In genomic region chr12:111775205-111776193, GRCh38 we compare ENCODE assay signal across 1 cellular context.
A peak's percentile ranks its signal among the peaks of the same experiment; 100 is the strongest.
TF ChIP-seq lines count a peak whose summit lies in the region.

No MANE protein-coding gene starts in this region.

TF ChIP-seq in HepG2, 621 proteins besides CTCF, POLR2A, EP300 and RAD21 (continued from another document and continues in another):
- no peak for TF ChIP-seq RNF219 (CRISPR knock-in tag; IDR thresholded peaks at IDR 0.05)
- TF ChIP-seq, protein P1, sequence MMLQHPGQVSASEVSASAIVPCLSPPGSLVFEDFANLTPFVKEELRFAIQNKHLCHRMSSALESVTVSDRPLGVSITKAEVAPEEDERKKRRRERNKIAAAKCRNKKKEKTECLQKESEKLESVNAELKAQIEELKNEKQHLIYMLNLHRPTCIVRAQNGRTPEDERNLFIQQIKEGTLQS (CRISPR knock-in tag; IDR thresholded peaks at IDR 0.05) = no peak
- no peak for TF ChIP-seq REPIN1 (CRISPR knock-in tag; IDR thresholded peaks at IDR 0.05; ENCODE audit: borderline replicate concordance, low read depth)
- TF ChIP-seq ZKSCAN5 (CRISPR knock-in tag; IDR thresholded peaks at IDR 0.05) = no peak
- 0 out of 2 replicates have a peak, but pooled peaks have one; percentile 42 for TF ChIP-seq ZKSCAN8 (CRISPR knock-in tag; IDR thresholded peaks at IDR 0.05; ENCODE audit: borderline replicate concordance)
- TF ChIP-seq ZNF280B (CRISPR knock-in tag; IDR thresholded peaks at IDR 0.05; ENCODE audit: borderline replicate concordance) = no peak
- TF ChIP-seq EED (CRISPR knock-in tag; IDR thresholded peaks at IDR 0.05) = no peak
- no peak for TF ChIP-seq IRF9 (CRISPR knock-in tag; IDR thresholded peaks at IDR 0.05; ENCODE audit: borderline replicate concordance)
- no peak for TF ChIP-seq ZNF660 (CRISPR knock-in tag; IDR thresholded peaks at IDR 0.05; ENCODE audit: borderline replicate concordance, low read depth)
- TF ChIP-seq POGZ (CRISPR knock-in tag; IDR thresholded peaks at IDR 0.05) = no peak
- TF ChIP-seq TEAD3 (CRISPR knock-in tag; optimal IDR thresholded peaks at IDR 0.05; ENCODE audit: borderline replicate concordance) = no peak
- no peak for TF ChIP-seq ZNF572 (CRISPR knock-in tag; IDR thresholded peaks at IDR 0.05)
- no peak for TF ChIP-seq ZC3H13 (CRISPR knock-in tag; IDR thresholded peaks at IDR 0.05)
- TF ChIP-seq CEBPG (CRISPR knock-in tag; IDR thresholded peaks at IDR 0.05) = peak; percentile 49; the same call in 1 of the 2 replicates
- no peak for TF ChIP-seq ZBTB7A (CRISPR knock-in tag; IDR thresholded peaks at IDR 0.05)
- TF ChIP-seq MXI1 (IDR thresholded peaks at IDR 0.05; ENCODE audit: borderline replicate concordance, low read depth, low read length) = no peak
- TF ChIP-seq DR1 (CRISPR knock-in tag; IDR thresholded peaks at IDR 0.05) = no peak
- no peak for TF ChIP-seq ARID2 (CRISPR knock-in tag; IDR thresholded peaks at IDR 0.05; ENCODE audit: borderline replicate concordance)
- no peak for TF ChIP-seq ZNF737 (CRISPR knock-in tag; IDR thresholded peaks at IDR 0.05; ENCODE audit: borderline replicate concordance)
- no peak for TF ChIP-seq HOXA9 (CRISPR knock-in tag; IDR thresholded peaks at IDR 0.05; ENCODE audit: borderline replicate concordance)
- no peak for TF ChIP-seq SIN3A (IDR thresholded peaks at IDR 0.05; ENCODE audit: borderline replicate concordance, low read depth, low read length)
- no peak for TF ChIP-seq KAT7 (CRISPR knock-in tag; IDR thresholded peaks at IDR 0.05; ENCODE audit: borderline replicate concordance)
- TF ChIP-seq ZNF451 (CRISPR knock-in tag; IDR thresholded peaks at IDR 0.05) = no peak
- TF ChIP-seq PITX1 (CRISPR knock-in tag; IDR thresholded peaks at IDR 0.05) = 0 out of 2 replicates have a peak, but pooled peaks have one; percentile 43
- TF ChIP-seq PAXIP1 (CRISPR knock-in tag; conservative IDR thresholded peaks at IDR 0.05) = peak; percentile 62
- TF ChIP-seq NCOR1 (IDR thresholded peaks at IDR 0.05; ENCODE audit: borderline replicate concordance, low read length) = peak; percentile 42; the same call in 1 of the 2 replicates
- no peak for TF ChIP-seq ZNF678 (CRISPR knock-in tag; IDR thresholded peaks at IDR 0.05)
- TF ChIP-seq ISL2 (CRISPR knock-in tag; IDR thresholded peaks at IDR 0.05) = no peak
- TF ChIP-seq IRF2 (CRISPR knock-in tag; IDR thresholded peaks at IDR 0.05) = no peak
- TF ChIP-seq SALL2 (CRISPR knock-in tag; IDR thresholded peaks at IDR 0.05) = no peak
- TF ChIP-seq ZBTB20 (CRISPR knock-in tag; IDR thresholded peaks at IDR 0.05; ENCODE audit: borderline replicate concordance, low read depth) = no peak; the same call in 1 of the 2 replicates
- TF ChIP-seq BRD4 (CRISPR knock-in tag; IDR thresholded peaks at IDR 0.05) = no peak
- TF ChIP-seq NFRKB (IDR thresholded peaks at IDR 0.05) = no peak
- TF ChIP-seq HNRNPH1 (optimal IDR thresholded peaks at IDR 0.05; ENCODE audit: low read depth, low read length) = no peak
- no peak for TF ChIP-seq ESRRA (CRISPR knock-in tag; IDR thresholded peaks at IDR 0.05; ENCODE audit: low read depth)
- TF ChIP-seq MED1 (CRISPR knock-in tag; IDR thresholded peaks at IDR 0.05) = peak; percentile 61
- no peak for TF ChIP-seq KDM5A (IDR thresholded peaks at IDR 0.05; ENCODE audit: borderline replicate concordance, low read length)
- peak; percentile 73 for TF ChIP-seq PHF21A (CRISPR knock-in tag; IDR thresholded peaks at IDR 0.05)
- TF ChIP-seq NFIC (IDR thresholded peaks at IDR 0.05; ENCODE audit: low read length) = no peak
- no peak for TF ChIP-seq MLLT10 (CRISPR knock-in tag; IDR thresholded peaks at IDR 0.05)
- TF ChIP-seq RFX1 (IDR thresholded peaks at IDR 0.05) = no peak
- no peak for TF ChIP-seq ZBTB3 (CRISPR knock-in tag; IDR thresholded peaks at IDR 0.05; ENCODE audit: borderline replicate concordance, low read depth)
- TF ChIP-seq, protein P2, sequence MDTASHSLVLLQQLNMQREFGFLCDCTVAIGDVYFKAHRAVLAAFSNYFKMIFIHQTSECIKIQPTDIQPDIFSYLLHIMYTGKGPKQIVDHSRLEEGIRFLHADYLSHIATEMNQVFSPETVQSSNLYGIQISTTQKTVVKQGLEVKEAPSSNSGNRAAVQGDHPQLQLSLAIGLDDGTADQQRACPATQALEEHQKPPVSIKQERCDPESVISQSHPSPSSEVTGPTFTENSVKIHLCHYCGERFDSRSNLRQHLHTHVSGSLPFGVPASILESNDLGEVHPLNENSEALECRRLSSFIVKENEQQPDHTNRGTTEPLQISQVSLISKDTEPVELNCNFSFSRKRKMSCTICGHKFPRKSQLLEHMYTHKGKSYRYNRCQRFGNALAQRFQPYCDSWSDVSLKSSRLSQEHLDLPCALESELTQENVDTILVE (CRISPR knock-in tag; IDR thresholded peaks at IDR 0.05) = no peak
- no peak for TF ChIP-seq ZFP41 (CRISPR knock-in tag; IDR thresholded peaks at IDR 0.05; ENCODE audit: borderline replicate concordance)
- TF ChIP-seq ZNF232 (CRISPR knock-in tag; IDR thresholded peaks at IDR 0.05; ENCODE audit: borderline replicate concordance) = no peak
- TF ChIP-seq MTERF4 (CRISPR knock-in tag; IDR thresholded peaks at IDR 0.05) = no peak
- no peak; the same call in 1 of the 2 replicates for TF ChIP-seq ZNF747 (CRISPR knock-in tag; IDR thresholded peaks at IDR 0.05; ENCODE audit: borderline replicate concordance)
- no peak for TF ChIP-seq MATR3 (CRISPR knock-in tag; IDR thresholded peaks at IDR 0.05)
- no peak for TF ChIP-seq ZNF20 (CRISPR knock-in tag; IDR thresholded peaks at IDR 0.05)
- peak; percentile 81 for TF ChIP-seq ZBTB26 (CRISPR knock-in tag; IDR thresholded peaks at IDR 0.05; ENCODE audit: borderline replicate concordance)
- TF ChIP-seq CSRNP2 (CRISPR knock-in tag; conservative IDR thresholded peaks at IDR 0.05; ENCODE audit: low read depth) = no peak
- TF ChIP-seq ZMYM3 (CRISPR knock-in tag; IDR thresholded peaks at IDR 0.05) = no peak; the same call in 1 of the 2 replicates
- TF ChIP-seq ZNF33A (CRISPR knock-in tag; IDR thresholded peaks at IDR 0.05; ENCODE audit: borderline replicate concordance) = no peak
